In genomic region chr4:156961241-156962068, GRCh38 we compare ENCODE assay signal across 16 cellular contexts. TPM values are rescaled to one million over a fixed set of nuclear protein-coding genes. Genes with fewer than 3 reads are reported as not detected.
DNase-seq lines count a peak whose midpoint lies in the region; ATAC-seq and TF ChIP-seq lines count a peak whose summit lies in the region.
"Had no signal": no experiment of that assay in that cellular context is flagged by ENCODE, and none has a peak within 500 bp of the region (broad histone marks: within the 10 kb centered on the region; RNA-seq: fewer than 3 reads in every experiment).

No MANE protein-coding gene starts in this region.

- in situ Hi-C loops in mammary epithelial cell (cut with MboI; ENCODE audit: low sequenced_read_pairs in 2 of 2) = loop anchor here in 1 of 2 donors (25.0 kb wide), 1 partner anchor 999 kb away; the partner anchor contains the start of gene CTSO

- BruUV-seq in mammary epithelial cell (replicated peaks; lab: Mats Ljungman, UMichigan) = no TSS peak

- H3K4me2 ChIP-seq in mammary epithelial cell (ENCODE audit: insufficient read depth, low read depth, low read length) = peak overlapping the region; percentile 2
- H3K4me2 ChIP-seq: GM23338 had no signal

- TF ChIP-seq POLR2A in vagina (IDR thresholded peaks at IDR 0.05) = no peak

- peaks cover 93% of the 10 kb centered on the region for H3K79me2 ChIP-seq in mammary epithelial cell (ENCODE audit: insufficient read depth, low read length)

- WGBS in heart right ventricle, 2 donors = 52 to 60% methylated on average over 9 of the region's 9 CpGs
- 96% methylated on average over 9 of the region's 9 CpGs for WGBS in mammary epithelial cell (ENCODE audit: low coverage, missing lambda C conversion rate)

- no peak overlapping the region for H3K4me3 ChIP-seq in heart right ventricle
- H3K4me3 ChIP-seq in right atrium auricular region = no peak overlapping the region
- H3K4me3 ChIP-seq in mammary epithelial cell (replicated peaks in 1 of 3; ENCODE audit: insufficient read depth in 1 of 3, low read depth in 2 of 3, low read length in 3 of 3) = no peak overlapping the region
- H3K4me3 ChIP-seq in muscle layer of duodenum (ENCODE audit: low read depth in 1 of 2, low read length in 2 of 2) = no peak overlapping the region
- H3K4me3 ChIP-seq in vagina = no peak overlapping the region
- H3K4me3 ChIP-seq: GM23338 had no signal

- CTCF ChIA-PET in mammary epithelial cell (lab: Charles Lee; ENCODE audit: low non-redundant PET) = interaction anchor here (0.5 kb wide), 1 partner anchor 32 kb away, joined by 3 read pairs; no protein-coding TSS in a partner anchor

- H3K9ac ChIP-seq in mammary epithelial cell (ENCODE audit: insufficient read depth, low read length) = no peak overlapping the region

- H4K20me1 ChIP-seq in mammary epithelial cell (ENCODE audit: insufficient read depth, low read length) = no peaks in the 10 kb centered on the region

- no peaks in the 10 kb centered on the region for H3K27me3 ChIP-seq in heart right ventricle
- no peaks in the 10 kb centered on the region for H3K27me3 ChIP-seq in right atrium auricular region
- no peaks in the 10 kb centered on the region for H3K27me3 ChIP-seq in mammary epithelial cell (ENCODE audit: insufficient read depth, low read length)
- H3K27me3 ChIP-seq in muscle layer of duodenum (ENCODE audit: low read depth, low read length) = no peaks in the 10 kb centered on the region
- no peaks in the 10 kb centered on the region for H3K27me3 ChIP-seq in vagina

- H3K27ac ChIP-seq in heart right ventricle (no peak overlapping the region), right atrium auricular region (no peak overlapping the region), mammary epithelial cell (ENCODE audit: insufficient read depth, low read depth, low read length) (no peak overlapping the region), muscle layer of duodenum (ENCODE audit: low read length) (peak overlapping the region; percentile 82), vagina (peak overlapping the region; percentile 20)

- H3K9me3 ChIP-seq in heart right ventricle (no peaks in the 10 kb centered on the region), right atrium auricular region (no peaks in the 10 kb centered on the region), mammary epithelial cell (replicated peaks; ENCODE audit: insufficient read depth, low read length) (no peaks in the 10 kb centered on the region), muscle layer of duodenum (ENCODE audit: control insufficient read depth in 1 of 2, low read length in 2 of 2) (no peaks in the 10 kb centered on the region), vagina (no peaks in the 10 kb centered on the region)

- H3K4me1 ChIP-seq in heart right ventricle (peaks cover 0 to 53% (median 12%) of the 10 kb centered on the region in 9 donors), right atrium auricular region (peaks cover 0 to 37% of the 10 kb centered on the region in 2 donors), mammary epithelial cell (ENCODE audit: insufficient read depth, low read length) (peaks cover 44% of the 10 kb centered on the region), muscle layer of duodenum (ENCODE audit: control insufficient read depth in 1 of 2, insufficient read depth in 2 of 2, low read length in 2 of 2) (peaks cover 9 to 28% of the 10 kb centered on the region in 2 donors), vagina (peaks cover 48% of the 10 kb centered on the region)

- dilution Hi-C loops in mammary epithelial cell (cut with HindIII; ENCODE audit: low sequenced_read_pairs) = loop anchor here (25.0 kb wide), 1 partner anchor 199 kb away; no protein-coding TSS in a partner anchor

- intact Hi-C loops in heart right ventricle (cut with DNase I) (loop anchor here in 1 of 10 donors (5.0 to 10.0 kb wide), 2 partner anchors 174 to 367 kb away; no protein-coding TSS in a partner anchor), mammary epithelial cell (cut with micrococcal nuclease) (no loop called here), vagina (cut with DNase I) (no loop called here)

- no peaks in the 10 kb centered on the region for H3K36me3 ChIP-seq in heart right ventricle
- no peaks in the 10 kb centered on the region for H3K36me3 ChIP-seq in right atrium auricular region
- peaks cover 2% of the 10 kb centered on the region for H3K36me3 ChIP-seq in mammary epithelial cell (ENCODE audit: insufficient read depth, low read length)
- no peaks in the 10 kb centered on the region for H3K36me3 ChIP-seq in muscle layer of duodenum (ENCODE audit: control insufficient read depth in 1 of 2, insufficient read depth in 2 of 2, low read length in 2 of 2)
- H3K36me3 ChIP-seq in vagina = no peaks in the 10 kb centered on the region

- H2AFZ ChIP-seq in mammary epithelial cell (ENCODE audit: low read depth, low read length) = no peak overlapping the region
- H2AFZ ChIP-seq: GM23338 had no signal

- TF ChIP-seq CTCF in heart right ventricle (IDR thresholded peaks at IDR 0.05) = no peak
- TF ChIP-seq CTCF in right atrium auricular region (IDR thresholded peaks at IDR 0.05) = no peak
- no peak for TF ChIP-seq CTCF in mammary epithelial cell (conservative IDR thresholded peaks at IDR 0.05 in 1 of 2, IDR thresholded peaks at IDR 0.05 in 1 of 2; ENCODE audit: extremely low read depth in 1 of 2, insufficient read depth in 1 of 2, low read depth in 1 of 2, low read length in 2 of 2)
- no peak for TF ChIP-seq CTCF in vagina (IDR thresholded peaks at IDR 0.05)

- DNase-seq in heart right ventricle (no peak), right atrium auricular region (ENCODE audit: low spot score) (no peak), mammary epithelial cell (no peak), vagina (ENCODE audit: extremely low spot score in 2 of 2) (no peak), epidermal melanocyte (ENCODE audit: insufficient read length, low spot score) (no peak), cerebellar cortex (ENCODE audit: low spot score) (no peak), SKM-1 (lab: John Stamatoyannopoulos, UW; ENCODE audit: unreplicated experiment) (no peak)
- DNase-seq: activated CD4-positive, alpha-beta T cell treated with anti-CD3 and anti-CD28 coated beads, Interleukin-2, amount 10 ng/mL, durations not matched to agents 24 days and 14 days; activated naive CD8-positive, alpha-beta T cell treated with anti-CD3 and anti-CD28 coated beads, Interleukin-2, amount 10 ng/mL, durations not matched to agents 7 days and 5 days; KG1; NCI-H1694; NCI-H510A treated with DMSO at 0.1 percent for 48 hours had no signal

- ATAC-seq in heart right ventricle = peak in 5 of 8 donors; percentile 20 to 78 (median 59)
- ATAC-seq: GM23338; sciatic nerve; stimulated activated memory B cell treated with anti-CD40 and anti-IgM and Interleukin-4, amounts not matched to agents 10 μg/mL and 1 μg/mL and 100 μg/mL, for 72 hours had no signal

RNA-seq across cellular contexts. Expression of gene PDGFC, which starts 10.1 kb away (rescaled TPM):
- total RNA-seq in heart right ventricle (10 to 100 TPM; 10.1 to 18.2 (median 15.2) TPM), right atrium auricular region (10 to 100 TPM; 17.0 to 17.1 TPM), mammary epithelial cell (10 to 100 TPM; 32.2 to 69.3 TPM), vagina (19.4 TPM)
- polyA plus RNA-seq in heart right ventricle (1 to 10 TPM; 2.1 to 2.6 TPM), mammary epithelial cell (17.6 TPM)
- 78.9 TPM for polyA minus RNA-seq in mammary epithelial cell
- total RNA-seq: activated CD4-positive, alpha-beta T cell treated with anti-CD3 and anti-CD28 coated beads, Interleukin-2, amount 10 ng/mL, durations not matched to agents 24 days and 14 days had no signal

Comparison
In these comparisons a context has a peak if more than half of its experiments do, and no peak if none do; other contexts are left out.
1. H3K27ac ChIP-seq: peak in muscle layer of duodenum (single experiment) and vagina (single experiment); none in heart right ventricle (0 of 10), right atrium auricular region (0 of 2) and mammary epithelial cell (single experiment).